14 cellular contexts compared by ENCODE assay signal in genomic region chr7:30467275-30467674, GRCh38.
"Had no signal": no experiment of that assay in that cellular context is flagged by ENCODE, and none has a peak within 500 bp of the region (broad histone marks: within the 10 kb centered on the region; RNA-seq: fewer than 3 reads in every experiment).

No MANE protein-coding gene starts in this region.

- H3K9me3 Mint-ChIP-seq: activated naive CD4-positive, alpha-beta T cell treated with anti-CD3 and anti-CD28 coated beads for 36 hours; activated T-helper 2 cell treated with anti-CD3 and anti-CD28 coated beads, Interferon-gamma antibody, Interleukin-2, Interleukin-4, amounts not matched to agents 10 μg/mL and 5 μg/mL and 100 μg/mL, durations not matched to agents 14 hours and 24 hours and 36 hours; effector memory CD8-positive, alpha-beta T cell; immature natural killer cell had no signal

- H3K4me3 ChIP-seq: ascending aorta had no signal

- H3K27me3 Mint-ChIP-seq: effector memory CD8-positive, alpha-beta T cell; naive thymus-derived CD4-positive, alpha-beta T cell had no signal

- H3K36me3 ChIP-seq: ascending aorta had no signal

- H3K9me3 ChIP-seq: ascending aorta had no signal

- H3K27ac Mint-ChIP-seq: activated naive CD4-positive, alpha-beta T cell treated with anti-CD3 and anti-CD28 coated beads for 36 hours; activated T-helper 2 cell treated with anti-CD3 and anti-CD28 coated beads, Interferon-gamma antibody, Interleukin-2, Interleukin-4, amounts not matched to agents 10 μg/mL and 5 μg/mL and 100 μg/mL, durations not matched to agents 14 hours and 24 hours and 36 hours had no signal

- H3K27me3 ChIP-seq: ascending aorta had no signal

- H3K4me3 Mint-ChIP-seq: activated naive CD4-positive, alpha-beta T cell treated with anti-CD3 and anti-CD28 coated beads for 36 hours; effector memory CD8-positive, alpha-beta T cell; immature natural killer cell had no signal

- ATAC-seq: activated CD4-positive, CD25-positive, alpha-beta regulatory T cell treated with anti-CD3 and anti-CD28 coated beads, Interleukin-2, amount 50 U/mL, for 24 hours; effector memory CD8-positive, alpha-beta T cell; naive thymus-derived CD4-positive, alpha-beta T cell had no signal

- DNase-seq: activated CD4-positive, alpha-beta T cell treated with anti-CD3 and anti-CD28 coated beads, Interleukin-2, amount 50 U/mL, for 1 hour; activated naive CD4-positive, alpha-beta T cell treated with anti-CD3 and anti-CD28 coated beads for 36 hours; activated T-cell treated with anti-CD3 and anti-CD28 coated beads, Interleukin-2, amount 50 U/mL, for 1 hour; dermis blood vessel endothelial cell; effector memory CD8-positive, alpha-beta T cell; foreskin melanocyte; immature natural killer cell; stimulated activated naive CD4-positive, alpha-beta T cell; SW 1271; trophoblast cell had no signal
